In the genomic region with DNA sequence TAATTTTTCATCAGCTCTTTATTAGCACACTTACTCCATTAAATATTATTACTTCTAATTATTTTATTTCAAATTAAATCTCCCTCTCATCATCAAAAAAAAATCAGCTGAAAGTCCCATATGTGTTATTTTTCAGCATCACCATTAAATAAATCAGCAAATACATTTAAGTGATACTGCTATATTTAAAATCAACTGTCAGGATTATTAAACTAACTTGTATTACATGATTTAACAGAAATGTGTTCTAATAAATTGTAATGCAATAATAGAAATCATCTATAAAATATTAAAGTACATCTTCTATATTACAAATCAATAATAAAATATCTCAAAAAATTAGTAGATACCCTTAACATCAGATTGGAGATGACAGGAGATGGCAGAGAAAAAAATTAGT, we compare ENCODE assay signal across 8 cellular contexts.
"Had no signal": no experiment of that assay in that cellular context is flagged by ENCODE, and none has a peak within 500 bp of the region (broad histone marks: within the 10 kb centered on the region; RNA-seq: fewer than 3 reads in every experiment).

No MANE protein-coding gene starts in this region.

- H3K4me3 ChIP-seq: GM23248, HAP-1 had no signal

- H3K9ac ChIP-seq: GM23248 had no signal

- FAIRE-seq: HepG2 had no signal

- H2AFZ ChIP-seq: GM23248 had no signal

- H3K36me3 ChIP-seq: HAP-1 had no signal

- ATAC-seq: HCT116, HepG2 had no signal

- H3K4me1 ChIP-seq: HAP-1 had no signal

- H3K27ac ChIP-seq: GM23248, HL-60 had no signal

- DNase-seq: GM23248, GOT3, H7, HFFc6 had no signal

- H3K9me3 ChIP-seq: HAP-1 had no signal
